ENCODE assay signal across 9 cellular contexts in genomic region chr5:128905225-128906110, GRCh38. TPM values are rescaled to one million over a fixed set of nuclear protein-coding genes. Genes with fewer than 3 reads are reported as not detected.
DNase-seq lines count a peak whose midpoint lies in the region; ATAC-seq and TF ChIP-seq lines count a peak whose summit lies in the region.
"Had no signal": no experiment of that assay in that cellular context is flagged by ENCODE, and none has a peak within 500 bp of the region (broad histone marks: within the 10 kb centered on the region; RNA-seq: fewer than 3 reads in every experiment).

No MANE protein-coding gene starts in this region.

- H3K4me3 ChIP-seq in Peyer's patch (no peak overlapping the region), brain microvascular endothelial cell (ENCODE audit: low read depth, low read length) (no peak overlapping the region)

- H3K36me3 ChIP-seq in Peyer's patch (no peaks in the 10 kb centered on the region), brain microvascular endothelial cell (replicated peaks) (no peaks in the 10 kb centered on the region)

- ATAC-seq in activated CD8-positive, alpha-beta memory T cell treated with anti-CD3 and anti-CD28 coated beads, Interleukin-2, amount 10 ng/mL, durations not matched to agents 7 days and 5 days = peak; percentile 66
- peak; percentile 94 for ATAC-seq in GM21526 (IDR thresholded peaks at IDR 0.05; ENCODE audit: low FRiP score, unreplicated experiment)
- ATAC-seq in HG03575 (IDR thresholded peaks at IDR 0.05; ENCODE audit: extremely low read depth, insufficient number of reproducible peaks, low FRiP score, unreplicated experiment) = peak; percentile 88

- in situ Hi-C loops in brain microvascular endothelial cell (cut with HindIII; ENCODE audit: low pct_ligation_motif_present, low sequenced_read_pairs) = no loop called here

- H3K27me3 Mint-ChIP-seq in activated CD8-positive, alpha-beta memory T cell treated with anti-CD3 and anti-CD28 coated beads, Interleukin-2, amount 10 ng/mL, durations not matched to agents 7 days and 5 days = peaks cover 3% of the 10 kb centered on the region

- H3K27me3 ChIP-seq in Peyer's patch (no peaks in the 10 kb centered on the region), brain microvascular endothelial cell (replicated peaks) (no peaks in the 10 kb centered on the region)

- TF ChIP-seq POLR2A in Peyer's patch (IDR thresholded peaks at IDR 0.05) = no peak

- H3K27ac ChIP-seq in Peyer's patch (no peak overlapping the region), brain microvascular endothelial cell (no peak overlapping the region)

- H3K9me3 ChIP-seq in Peyer's patch = no peaks in the 10 kb centered on the region

- CTCF ChIA-PET in activated CD8-positive, alpha-beta memory T cell treated with anti-CD3 and anti-CD28 coated beads, Interleukin-2, amount 10 ng/mL, durations not matched to agents 7 days and 5 days (lab: Charles Lee) = interaction anchor here (1.5 to 1.6 kb wide), 2 partner anchors 220 to 365 kb away, joined by 3 to 4 read pairs; no protein-coding TSS in a partner anchor

- H3K9me3 Mint-ChIP-seq in activated CD8-positive, alpha-beta memory T cell treated with anti-CD3 and anti-CD28 coated beads, Interleukin-2, amount 10 ng/mL, durations not matched to agents 7 days and 5 days (ENCODE audit: low read depth) = no peaks in the 10 kb centered on the region

- no peaks in the 10 kb centered on the region for H3K4me1 ChIP-seq in Peyer's patch

- no peak overlapping the region for H3K4me3 Mint-ChIP-seq in activated CD8-positive, alpha-beta memory T cell treated with anti-CD3 and anti-CD28 coated beads, Interleukin-2, amount 10 ng/mL, durations not matched to agents 7 days and 5 days

- H3K27ac Mint-ChIP-seq in activated CD8-positive, alpha-beta memory T cell treated with anti-CD3 and anti-CD28 coated beads, Interleukin-2, amount 10 ng/mL, durations not matched to agents 7 days and 5 days = no peak overlapping the region

- DNase-seq in activated CD8-positive, alpha-beta memory T cell treated with anti-CD3 and anti-CD28 coated beads, Interleukin-2, amount 10 ng/mL, durations not matched to agents 7 days and 5 days = peak; percentile 42
- no peak for DNase-seq in activated CD8-positive, alpha-beta memory T cell treated with anti-CD3 and anti-CD28 coated beads, Interleukin-2, amount 50 U/mL, for 4 hours
- DNase-seq in Peyer's patch (peak in 1 of 3 donors; percentile 51), brain microvascular endothelial cell (peak; percentile 47), iPS-NIHi7 (ENCODE audit: extremely low spot score) (peak; percentile 58)
- DNase-seq in stimulated activated CD8-positive, alpha-beta memory T cell treated with anti-CD3 and anti-CD28 coated beads, Interleukin-4, amount 100 ng/mL, for 48 hours = peak; percentile 25

- H3K36me3 Mint-ChIP-seq in activated CD8-positive, alpha-beta memory T cell treated with anti-CD3 and anti-CD28 coated beads, Interleukin-2, amount 10 ng/mL, durations not matched to agents 7 days and 5 days = no peaks in the 10 kb centered on the region

- TF ChIP-seq CTCF in Peyer's patch (IDR thresholded peaks at IDR 0.05) (peak; percentile 30 to 77 (median 70)), brain microvascular endothelial cell (IDR thresholded peaks at IDR 0.05; ENCODE audit: low read depth, low read length, missing control alignments) (peak; percentile 67)

- no peaks in the 10 kb centered on the region for H3K4me1 Mint-ChIP-seq in activated CD8-positive, alpha-beta memory T cell treated with anti-CD3 and anti-CD28 coated beads, Interleukin-2, amount 10 ng/mL, durations not matched to agents 7 days and 5 days

RNA-seq across cellular contexts. Expression of gene SLC27A6, which starts 59.8 kb away (rescaled TPM):
- not detected for total RNA-seq in activated CD8-positive, alpha-beta memory T cell treated with anti-CD3 and anti-CD28 coated beads, Interleukin-2, amount 10 ng/mL, durations not matched to agents 7 days and 5 days
- total RNA-seq in Peyer's patch = not detected
- total RNA-seq: mononuclear cell had no signal
